Comparison of ENCODE assay signal across 8 cellular contexts in genomic region chr7:96414931-96415292, GRCh38.
DNase-seq lines count a peak whose midpoint lies in the region; ATAC-seq and TF ChIP-seq lines count a peak whose summit lies in the region.

No MANE protein-coding gene starts in this region.

- no peaks in the 10 kb centered on the region for H3K9me3 ChIP-seq in H9 (ENCODE audit: control insufficient read depth, low read depth, low read length)

- no peaks in the 10 kb centered on the region for H3K9me3 Mint-ChIP-seq in H9

- no peak overlapping the region for H3K4me2 ChIP-seq in H9 (ENCODE audit: insufficient read depth, insufficient read length, low read length)

- no peaks in the 10 kb centered on the region for H3K79me1 ChIP-seq in H9 (ENCODE audit: insufficient read depth, low read depth, low read length, poor library complexity, severe bottlenecking)

- no peak overlapping the region for H3K14ac ChIP-seq in H9 (ENCODE audit: insufficient read depth, low read length)

- H2AFZ ChIP-seq in H9 (ENCODE audit: low read length) = no peak overlapping the region

- no peak overlapping the region for H3K23ac ChIP-seq in H9 (ENCODE audit: insufficient read length, low read depth, low read length)

- no peak overlapping the region for H3K9ac ChIP-seq in H9 (ENCODE audit: extremely low read depth, insufficient read length, low read length)

- H3K27me3 ChIP-seq in H9 (ENCODE audit: insufficient read depth, low read length) = no peaks in the 10 kb centered on the region

- no CpG with 5 or more reads among the region's 3 CpGs for WGBS in H9 (ENCODE audit: extremely low coverage, insufficient read length, low lambda C conversion rate)

- peaks cover 7% of the 10 kb centered on the region in 2 experiments for H3K4me1 Mint-ChIP-seq in H9

- no peaks in the 10 kb centered on the region for H3K79me2 ChIP-seq in H9 (ENCODE audit: insufficient read depth, low read length)

- no peaks in the 10 kb centered on the region; the same call in 1 of the 2 replicates for H3K27me3 Mint-ChIP-seq in H9 (ENCODE audit: low read depth)

- no peaks in the 10 kb centered on the region; the same call in 1 of the 2 replicates for H3K4me1 ChIP-seq in H9 (ENCODE audit: insufficient read depth, low read length)

- no peak overlapping the region for H3K18ac ChIP-seq in H9 (ENCODE audit: insufficient read length, low read depth, low read length)

- no peak overlapping the region for H3K4me3 Mint-ChIP-seq in H9

- H3K4ac ChIP-seq in H9 (ENCODE audit: low read depth, low read length) = no peak overlapping the region

- no peak overlapping the region for H4K5ac ChIP-seq in H9 (ENCODE audit: insufficient read length, low read depth, low read length)

- H2AK5ac ChIP-seq in H9 (ENCODE audit: insufficient read length, low read length) = no peak overlapping the region

- H2BK5ac ChIP-seq in H9 (ENCODE audit: insufficient read length, low read length) = no peak overlapping the region

- no peaks in the 10 kb centered on the region for H4K20me1 ChIP-seq in H9 (ENCODE audit: control insufficient read depth, insufficient read depth, insufficient read length)

- DNase-seq in GM03348 (ENCODE audit: low spot score) = peak; percentile 54
- peak; percentile 49 for DNase-seq in H9
- DNase-seq in NCI-H1436 (lab: John Stamatoyannopoulos, UW) = peak; percentile 68
- peak; percentile 64 for DNase-seq in SW480 (ENCODE audit: low spot score)
- DNase-seq in ecto neural progenitor cell (ENCODE audit: low spot score) = peak; percentile 60
- DNase-seq in middle frontal gyrus (ENCODE audit: extremely low spot score, low spot score) = peak; percentile 20
- DNase-seq in HK-2 (ENCODE audit: unreplicated experiment) = no peak
- DNase-seq in omental fat pad (ENCODE audit: low spot score) = no peak

- no peak overlapping the region for H3K27ac ChIP-seq in H9 (ENCODE audit: insufficient read length, low read depth, low read length)

- TF ChIP-seq CTCF in H9 (conservative IDR thresholded peaks at IDR 0.05) = peak; percentile 89
- no peak for TF ChIP-seq CTCF in omental fat pad (IDR thresholded peaks at IDR 0.05)

- no peak for ATAC-seq in omental fat pad (ENCODE audit: low FRiP score)

- H4K91ac ChIP-seq in H9 (ENCODE audit: insufficient read length, low read depth, low read length) = no peak overlapping the region

- H2BK15ac ChIP-seq in H9 (ENCODE audit: low read depth, low read length) = no peak overlapping the region

- H3K56ac ChIP-seq in H9 (ENCODE audit: insufficient read length, low read depth, low read length) = no peak overlapping the region

- no peak overlapping the region for H2BK12ac ChIP-seq in H9 (ENCODE audit: insufficient read length, low read depth, low read length)

- no peaks in the 10 kb centered on the region for H3K36me3 Mint-ChIP-seq in H9 (ENCODE audit: insufficient read depth in 1 of 3, low read depth in 3 of 3)

- no peaks in the 10 kb centered on the region for H3K23me2 ChIP-seq in H9 (ENCODE audit: insufficient read length, low read depth, low read length, poor library complexity, severe bottlenecking)

- no peak overlapping the region for H3K27ac Mint-ChIP-seq in H9

- no peak overlapping the region for H3T11ph ChIP-seq in H9 (ENCODE audit: low read length)

- no peak overlapping the region for H2BK120ac ChIP-seq in H9 (ENCODE audit: low read depth, low read length, poor library complexity, severe bottlenecking)

- H2BK20ac ChIP-seq in H9 (ENCODE audit: low read depth, low read length, poor library complexity, severe bottlenecking) = no peak overlapping the region

- H4K8ac ChIP-seq in H9 (replicated peaks; ENCODE audit: insufficient read length, low read depth, low read length) = no peak overlapping the region

Comparison
In these comparisons a context has a peak if more than half of its experiments do, and no peak if none do; other contexts are left out.
1. DNase-seq: peak in GM03348 (single experiment), H9 (single experiment), NCI-H1436 (single experiment), SW480 (single experiment), ecto neural progenitor cell (single experiment) and middle frontal gyrus (single experiment); none in HK-2 (single experiment) and omental fat pad (single experiment).